Comparison of ENCODE assay signal across 8 cellular contexts in the genomic region with DNA sequence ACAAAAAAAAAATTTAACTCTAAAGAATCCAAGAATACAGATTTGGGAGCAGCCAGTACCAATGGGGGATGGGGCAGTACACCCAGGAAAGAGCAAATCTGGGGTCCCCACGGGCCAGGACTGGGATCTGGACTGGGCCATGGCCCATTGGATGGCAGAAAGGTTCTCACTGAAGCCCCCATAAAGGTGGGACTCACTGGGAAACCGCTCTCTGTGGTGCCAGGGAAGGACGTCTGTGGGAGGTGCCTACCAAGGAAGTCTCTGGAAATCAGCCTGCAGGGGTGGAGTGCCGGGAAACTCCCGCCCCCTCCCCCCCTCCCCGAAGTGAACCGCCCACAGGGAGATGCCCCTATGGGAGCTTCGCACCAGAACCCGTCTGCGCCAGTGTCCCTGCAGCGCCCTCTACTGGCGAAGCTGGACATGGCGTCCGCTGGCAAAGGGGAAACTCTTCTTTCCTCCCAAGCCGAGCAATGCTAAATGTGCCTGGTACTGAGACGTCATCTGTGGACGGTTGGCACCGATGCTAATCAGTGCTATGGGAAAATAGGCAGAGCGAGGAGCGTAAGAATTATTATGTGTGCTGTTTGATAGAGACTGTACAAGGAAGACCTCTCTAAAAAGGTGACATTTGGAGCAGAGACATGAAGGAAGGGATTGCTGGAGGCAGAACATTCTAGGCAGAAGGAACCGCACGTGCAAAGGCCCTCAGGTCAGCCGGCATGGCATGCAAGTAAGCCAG.
A peak's percentile ranks its signal among the peaks of the same experiment; 100 is the strongest.
DNase-seq lines count a peak whose midpoint lies in the region; ATAC-seq lines count a peak whose summit lies in the region.

No MANE protein-coding gene starts in this region.

- peaks cover 5% of the 10 kb centered on the region for H3K27me3 Mint-ChIP-seq in activated naive CD8-positive, alpha-beta T cell treated with anti-CD3 and anti-CD28 coated beads, Interleukin-2, amount 10 ng/mL, durations not matched to agents 7 days and 5 days

- H3K4me3 Mint-ChIP-seq in activated naive CD8-positive, alpha-beta T cell treated with anti-CD3 and anti-CD28 coated beads, Interleukin-2, amount 10 ng/mL, durations not matched to agents 7 days and 5 days = no peak overlapping the region

- no peaks in the 10 kb centered on the region for H3K36me3 Mint-ChIP-seq in activated naive CD8-positive, alpha-beta T cell treated with anti-CD3 and anti-CD28 coated beads, Interleukin-2, amount 10 ng/mL, durations not matched to agents 7 days and 5 days

- in situ Hi-C loops in ACHN (cut with HindIII; ENCODE audit: low pct_ligation_motif_present, low pct_unique_long_range_greater_than_20kb, low sequenced_read_pairs) = no loop called here

- peak overlapping the region; percentile 23 for H3K27ac Mint-ChIP-seq in activated naive CD8-positive, alpha-beta T cell treated with anti-CD3 and anti-CD28 coated beads, Interleukin-2, amount 10 ng/mL, durations not matched to agents 7 days and 5 days

- H3K4me1 Mint-ChIP-seq in activated naive CD8-positive, alpha-beta T cell treated with anti-CD3 and anti-CD28 coated beads, Interleukin-2, amount 10 ng/mL, durations not matched to agents 7 days and 5 days = peaks cover 5% of the 10 kb centered on the region

- H3K9me3 Mint-ChIP-seq in activated naive CD8-positive, alpha-beta T cell treated with anti-CD3 and anti-CD28 coated beads, Interleukin-2, amount 10 ng/mL, durations not matched to agents 7 days and 5 days = no peaks in the 10 kb centered on the region

- POLR2A ChIA-PET in activated naive CD8-positive, alpha-beta T cell treated with anti-CD3 and anti-CD28 coated beads, Interleukin-2, amount 10 ng/mL, durations not matched to agents 7 days and 5 days (lab: Charles Lee) = no interaction called here

- DNase-seq in ACHN = peak; percentile 61
- DNase-seq in HUDEP-2 (lab: John Stamatoyannopoulos, UW; ENCODE audit: unreplicated experiment in 76 of 76) = peak in 68 of 76 experiments; percentile 2 to 73 (median 42)
- DNase-seq in T follicular helper cell (ENCODE audit: low read depth) = peak; percentile 72
- DNase-seq in activated naive CD8-positive, alpha-beta T cell treated with anti-CD3 and anti-CD28 coated beads, Interleukin-2, amount 10 ng/mL, durations not matched to agents 7 days and 5 days = peak; percentile 83
- DNase-seq in hippocampal formation (lab: John Stamatoyannopoulos, UW) = peak; percentile 19 to 50
- peak; percentile 60 to 73 for DNase-seq in stimulated activated CD4-positive, alpha-beta T cell treated with anti-CD3 and anti-CD28 coated beads, Interleukin-15, amount 100 ng/mL, for 1 hour (ENCODE audit: low read depth in 1 of 2, low spot score in 1 of 2)

- ATAC-seq in GM19023 (IDR thresholded peaks at IDR 0.05; ENCODE audit: unreplicated experiment) (peak; percentile 78), HG03439 (IDR thresholded peaks at IDR 0.05; ENCODE audit: unreplicated experiment) (no peak)
- ATAC-seq in activated naive CD8-positive, alpha-beta T cell treated with anti-CD3 and anti-CD28 coated beads, Interleukin-2, amount 10 ng/mL, durations not matched to agents 7 days and 5 days (ENCODE audit: low read depth) = peak; percentile 67
